ENCODE assay signal across 8 cellular contexts in genomic region chrX:46686003-46686645, GRCh38.
DNase-seq lines count a peak whose midpoint lies in the region; ATAC-seq, FAIRE-seq and TF ChIP-seq lines count a peak whose summit lies in the region.

No MANE protein-coding gene starts in this region.

- no peak overlapping the region for H2BK5ac ChIP-seq in mesenchymal stem cell (ENCODE audit: low read depth, low read length, poor library complexity, severe bottlenecking)

- H3K36me3 ChIP-seq in colonic mucosa (no peaks in the 10 kb centered on the region), mesenchymal stem cell (ENCODE audit: control insufficient read depth in 1 of 2, insufficient read depth in 2 of 2, low read depth in 1 of 2, low read length in 2 of 2) (peaks cover 0 to 3% of the 10 kb centered on the region in 2 experiments)

- H4K91ac ChIP-seq in mesenchymal stem cell (ENCODE audit: low read length) = no peak overlapping the region

- H3K9ac ChIP-seq in colonic mucosa (ENCODE audit: low read depth in 2 of 2, low read length in 2 of 2) (no peak overlapping the region), mesenchymal stem cell (ENCODE audit: low read length) (no peak overlapping the region)

- no peak overlapping the region for H2BK15ac ChIP-seq in mesenchymal stem cell (ENCODE audit: low read depth, poor library complexity, severe bottlenecking)

- H3K36me3 Mint-ChIP-seq in activated CD8-positive, alpha-beta memory T cell treated with anti-CD3 and anti-CD28 coated beads, Interleukin-2, amount 10 ng/mL, durations not matched to agents 7 days and 5 days = no peaks in the 10 kb centered on the region

- H3K9me3 ChIP-seq in colonic mucosa (no peaks in the 10 kb centered on the region), mesenchymal stem cell (ENCODE audit: control insufficient read depth, low read length) (no peaks in the 10 kb centered on the region)

- no peak overlapping the region for H3K4me2 ChIP-seq in mesenchymal stem cell (ENCODE audit: low read length, poor library complexity, severe bottlenecking)

- no peak overlapping the region for H3K27ac ChIP-seq in colonic mucosa
- no peak overlapping the region for H3K27ac ChIP-seq in mesenchymal stem cell (ENCODE audit: low read length, poor library complexity, severe bottlenecking)

- FAIRE-seq in urothelium cell line (lab: Jason Lieb, UNC) = no peak

- H3K79me1 ChIP-seq in mesenchymal stem cell (replicated peaks; ENCODE audit: low read length, poor library complexity, severe bottlenecking) = peaks cover 2% of the 10 kb centered on the region

- CTCF ChIA-PET in activated CD8-positive, alpha-beta memory T cell treated with anti-CD3 and anti-CD28 coated beads, Interleukin-2, amount 10 ng/mL, durations not matched to agents 7 days and 5 days (lab: Charles Lee) = interaction anchor here (0.6 to 1.9 kb wide), 3 partner anchors 11 to 131 kb away, joined by 3 to 4 read pairs (median 4); no protein-coding TSS in a partner anchor

- no peak overlapping the region for H3K23ac ChIP-seq in mesenchymal stem cell (ENCODE audit: low read length in 2 of 2)

- no peaks in the 10 kb centered on the region for H3K27me3 Mint-ChIP-seq in activated CD8-positive, alpha-beta memory T cell treated with anti-CD3 and anti-CD28 coated beads, Interleukin-2, amount 10 ng/mL, durations not matched to agents 7 days and 5 days

- H3K9me3 Mint-ChIP-seq in activated CD8-positive, alpha-beta memory T cell treated with anti-CD3 and anti-CD28 coated beads, Interleukin-2, amount 10 ng/mL, durations not matched to agents 7 days and 5 days (ENCODE audit: low read depth) = no peaks in the 10 kb centered on the region

- no peak overlapping the region for H3K27ac Mint-ChIP-seq in activated CD8-positive, alpha-beta memory T cell treated with anti-CD3 and anti-CD28 coated beads, Interleukin-2, amount 10 ng/mL, durations not matched to agents 7 days and 5 days

- H3K27me3 ChIP-seq in colonic mucosa (no peaks in the 10 kb centered on the region), mesenchymal stem cell (ENCODE audit: control insufficient read depth in 1 of 2, insufficient read depth in 1 of 2, low read length in 2 of 2) (peaks cover 0 to 22% of the 10 kb centered on the region in 2 experiments)

- ATAC-seq in activated CD8-positive, alpha-beta memory T cell treated with anti-CD3 and anti-CD28 coated beads, Interleukin-2, amount 10 ng/mL, durations not matched to agents 7 days and 5 days = peak; percentile 83
- ATAC-seq in HG03575 (IDR thresholded peaks at IDR 0.05; ENCODE audit: extremely low read depth, insufficient number of reproducible peaks, low FRiP score, unreplicated experiment) (peak; percentile 43), HG03565 (IDR thresholded peaks at IDR 0.05; ENCODE audit: unreplicated experiment) (no peak)

- no peak overlapping the region for H2AFZ ChIP-seq in mesenchymal stem cell (ENCODE audit: low read depth, low read length)

- H3K4me3 Mint-ChIP-seq in activated CD8-positive, alpha-beta memory T cell treated with anti-CD3 and anti-CD28 coated beads, Interleukin-2, amount 10 ng/mL, durations not matched to agents 7 days and 5 days = no peak overlapping the region

- H3K4me3 ChIP-seq in colonic mucosa = no peak overlapping the region
- H3K4me3 ChIP-seq in mesenchymal stem cell (ENCODE audit: insufficient read depth in 1 of 2, low read depth in 1 of 2, low read length in 2 of 2) = no peak overlapping the region

- H2BK120ac ChIP-seq in mesenchymal stem cell (ENCODE audit: low read depth, low read length) = no peak overlapping the region

- no peak overlapping the region for H4K8ac ChIP-seq in mesenchymal stem cell (ENCODE audit: low read length)

- H3K4me1 ChIP-seq in colonic mucosa (no peaks in the 10 kb centered on the region), mesenchymal stem cell (ENCODE audit: control insufficient read depth, insufficient read depth, low read depth, low read length) (no peaks in the 10 kb centered on the region)

- peaks cover 19% of the 10 kb centered on the region for H3K4me1 Mint-ChIP-seq in activated CD8-positive, alpha-beta memory T cell treated with anti-CD3 and anti-CD28 coated beads, Interleukin-2, amount 10 ng/mL, durations not matched to agents 7 days and 5 days

- H3K4ac ChIP-seq in mesenchymal stem cell (ENCODE audit: low read depth in 1 of 2, low read length in 2 of 2) = no peak overlapping the region

- no peak overlapping the region for H2BK12ac ChIP-seq in mesenchymal stem cell (ENCODE audit: low read length in 2 of 2)

- H3K18ac ChIP-seq in mesenchymal stem cell (ENCODE audit: low read depth in 1 of 2, low read length in 2 of 2) = no peak overlapping the region

- TF ChIP-seq CTCF in colonic mucosa (IDR thresholded peaks at IDR 0.05) = peak; percentile 70

- 25% methylated on average over 5 of the region's 5 CpGs for WGBS in mesenchymal stem cell

- H3K14ac ChIP-seq in mesenchymal stem cell (ENCODE audit: low read length in 2 of 2) = no peak overlapping the region

- DNase-seq in activated CD8-positive, alpha-beta memory T cell treated with anti-CD3 and anti-CD28 coated beads, Interleukin-2, amount 10 ng/mL, durations not matched to agents 7 days and 5 days = peak; percentile 63
- DNase-seq in activated CD8-positive, alpha-beta memory T cell treated with anti-CD3 and anti-CD28 coated beads for 24 hours = no peak
- DNase-seq in T follicular helper cell (ENCODE audit: low read depth) (peak; percentile 15), colonic mucosa (peak; percentile 21), mesenchymal stem cell (peak; percentile 40), urothelium cell line (ENCODE audit: low spot score) (peak; percentile 34)

- intact Hi-C loops in colonic mucosa (cut with DNase I) = no loop called here

- no peak overlapping the region for H2AK5ac ChIP-seq in mesenchymal stem cell (ENCODE audit: low read length, severe bottlenecking)
